9 cellular contexts compared by ENCODE assay signal in the genomic region with DNA sequence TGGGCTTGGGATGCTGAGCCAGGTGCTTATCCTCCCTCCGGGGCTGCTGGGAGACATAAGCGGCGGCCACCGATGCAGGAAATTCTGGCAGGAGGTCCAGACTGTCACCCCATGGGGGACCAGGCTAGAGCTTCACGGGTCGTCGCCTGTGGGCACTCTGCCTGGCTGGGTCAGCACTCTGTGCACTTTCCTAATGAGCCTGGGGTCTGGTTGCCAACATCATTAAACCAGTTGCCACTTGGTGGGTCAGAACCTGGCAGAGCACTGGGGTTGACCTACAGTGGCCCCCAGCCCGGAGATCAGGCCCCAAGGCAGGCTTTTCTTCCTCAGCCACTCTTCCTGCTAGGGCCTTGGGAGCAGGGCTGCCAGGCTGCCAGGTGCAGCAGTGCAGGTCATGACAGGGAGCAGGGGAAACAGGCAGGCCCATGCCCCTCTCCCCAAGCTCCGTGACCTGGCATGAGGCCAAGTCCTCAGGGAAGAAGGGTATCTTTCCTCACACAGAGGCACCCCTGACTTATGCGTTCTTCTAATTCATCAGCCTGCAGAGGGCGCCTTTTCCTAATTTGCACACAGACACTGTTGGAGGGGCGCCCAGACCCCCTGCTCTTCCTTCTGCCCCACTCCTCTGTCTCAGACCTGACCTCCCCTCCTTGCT.
DNase-seq lines count a peak whose midpoint lies in the region; TF ChIP-seq lines count a peak whose summit lies in the region.
"Had no signal": no experiment of that assay in that cellular context is flagged by ENCODE, and none has a peak within 500 bp of the region (broad histone marks: within the 10 kb centered on the region; RNA-seq: fewer than 3 reads in every experiment).

No MANE protein-coding gene starts in this region.

- TF ChIP-seq CTCF in choroid plexus epithelial cell (conservative IDR thresholded peaks at IDR 0.05; ENCODE audit: low read depth, low read length), result peak; percentile 35

- H3K27me3 Mint-ChIP-seq in activated naive CD4-positive, alpha-beta T cell treated with anti-CD3 and anti-CD28 coated beads for 36 hours (ENCODE audit: low read depth), result no peaks in the 10 kb centered on the region

- H3K36me3 Mint-ChIP-seq in activated naive CD4-positive, alpha-beta T cell treated with anti-CD3 and anti-CD28 coated beads for 36 hours (ENCODE audit: low read depth), result no peaks in the 10 kb centered on the region
- H3K36me3 Mint-ChIP-seq: activated CD8-positive, alpha-beta memory T cell treated with anti-CD3 and anti-CD28 coated beads, Interleukin-2, amount 10 ng/mL, durations not matched to agents 7 days and 5 days had no signal

- CTCF ChIA-PET in activated naive CD4-positive, alpha-beta T cell treated with anti-CD3 and anti-CD28 coated beads for 36 hours (lab: Charles Lee), result no interaction called here

- no peaks in the 10 kb centered on the region for H3K9me3 Mint-ChIP-seq in activated naive CD4-positive, alpha-beta T cell treated with anti-CD3 and anti-CD28 coated beads for 36 hours

- H3K27ac Mint-ChIP-seq in activated naive CD4-positive, alpha-beta T cell treated with anti-CD3 and anti-CD28 coated beads for 36 hours, result no peak overlapping the region
- H3K27ac Mint-ChIP-seq: activated CD8-positive, alpha-beta memory T cell treated with anti-CD3 and anti-CD28 coated beads, Interleukin-2, amount 10 ng/mL, durations not matched to agents 7 days and 5 days had no signal

- no peak overlapping the region for H3K4me3 ChIP-seq in choroid plexus epithelial cell (ENCODE audit: low read depth, low read length)

- H3K4me3 Mint-ChIP-seq in activated naive CD4-positive, alpha-beta T cell treated with anti-CD3 and anti-CD28 coated beads for 36 hours, result no peak overlapping the region
- H3K4me3 Mint-ChIP-seq: activated CD8-positive, alpha-beta memory T cell treated with anti-CD3 and anti-CD28 coated beads, Interleukin-2, amount 10 ng/mL, durations not matched to agents 7 days and 5 days had no signal

- intact Hi-C loops in activated naive CD4-positive, alpha-beta T cell treated with anti-CD3 and anti-CD28 coated beads for 36 hours (cut with micrococcal nuclease), result no loop called here

- H3K4me1 Mint-ChIP-seq in activated naive CD4-positive, alpha-beta T cell treated with anti-CD3 and anti-CD28 coated beads for 36 hours (ENCODE audit: low read depth), result peaks cover 4% of the 10 kb centered on the region

- DNase-seq in activated naive CD4-positive, alpha-beta T cell treated with anti-CD3 and anti-CD28 coated beads for 36 hours, result peak; percentile 35
- DNase-seq in activated naive CD4-positive, alpha-beta T cell treated with Interleukin-2 at 50 U/mL for 16 hours, result no peak
- DNase-seq in NCI-H1105 (lab: John Stamatoyannopoulos, UW) (peak; percentile 74), choroid plexus epithelial cell (ENCODE audit: low read depth) (peak; percentile 7), retina (peak; percentile 46), RKO (ENCODE audit: low spot score) (no peak), NCI-H187 (lab: John Stamatoyannopoulos, UW) (no peak), pons (ENCODE audit: low spot score) (no peak)
- DNase-seq: activated CD8-positive, alpha-beta memory T cell treated with anti-CD3 and anti-CD28 coated beads, Interleukin-2, amount 10 ng/mL, durations not matched to agents 7 days and 5 days had no signal

Comparison
In these comparisons a context has a peak if more than half of its experiments do, and no peak if none do; other contexts are left out.
1. DNase-seq: peak in activated naive CD4-positive, alpha-beta T cell treated with anti-CD3 and anti-CD28 coated beads for 36 hours (single experiment), NCI-H1105 (single experiment), choroid plexus epithelial cell (single experiment) and retina (single experiment); none in activated naive CD4-positive, alpha-beta T cell treated with Interleukin-2 at 50 U/mL for 16 hours (single experiment), RKO (single experiment), NCI-H187 (0 of 2) and pons (single experiment).